In genomic region chr3:48555231-48555948, GRCh38 we compare ENCODE assay signal across 10 cellular contexts. TPM values are rescaled to one million over a fixed set of nuclear protein-coding genes. Genes with fewer than 3 reads are reported as not detected.
A peak's percentile ranks its signal among the peaks of the same experiment; 100 is the strongest.
DNase-seq lines count a peak whose midpoint lies in the region; ATAC-seq and TF ChIP-seq lines count a peak whose summit lies in the region.
"Had no signal": no experiment of that assay in that cellular context is flagged by ENCODE, and none has a peak within 500 bp of the region (broad histone marks: within the 10 kb centered on the region; RNA-seq: fewer than 3 reads in every experiment).

No MANE protein-coding gene starts in this region.

- H3K27me3 ChIP-seq in HCT116 (ENCODE audit: insufficient read depth, low read length) (no peaks in the 10 kb centered on the region), mononuclear cell (ENCODE audit: insufficient read depth, low read length) (no peaks in the 10 kb centered on the region)

- peaks cover 22% of the 10 kb centered on the region; the same call in 1 of the 2 replicates for H3K79me2 ChIP-seq in HCT116 (ENCODE audit: insufficient read depth, low read length)

- peaks cover 15 to 52% of the 10 kb centered on the region in 2 experiments for H3K4me1 ChIP-seq in HCT116 (ENCODE audit: control insufficient read depth in 1 of 2, insufficient read depth in 2 of 2, low read length in 2 of 2)
- peaks cover 89% of the 10 kb centered on the region for H3K4me1 ChIP-seq in mononuclear cell (ENCODE audit: insufficient read depth, low read length)

- no peak overlapping the region for H3K27ac Mint-ChIP-seq in activated CD8-positive, alpha-beta T cell treated with anti-CD3 and anti-CD28 coated beads for 36 hours

- H2AFZ ChIP-seq in HCT116 (ENCODE audit: low read depth, low read length, poor library complexity, severe bottlenecking) = no peak overlapping the region

- H3K4me2 ChIP-seq in HCT116 (ENCODE audit: low read length) = peak overlapping the region; percentile 98

- H3K27ac ChIP-seq in C4-2B (peak overlapping the region; percentile 71; the same call in 1 of the 2 replicates), HCT116 (ENCODE audit: low read depth, low read length) (peak overlapping the region; percentile 61; the same call in 1 of the 2 replicates)

- H3K9ac ChIP-seq in HCT116 (ENCODE audit: low read length) = peak overlapping the region; percentile 70

- ATAC-seq in HCT116 = no peak
- ATAC-seq in activated CD8-positive, alpha-beta T cell treated with anti-CD3 and anti-CD28 coated beads for 36 hours = no peak

- RAD21 ChIA-PET in HCT116 (lab: Charles Lee; ENCODE audit: low non-redundant PET in 1 of 2, low total read pairs in 2 of 2, uncharacterized antibody in 2 of 2, unreplicated experiment in 2 of 2) = no interaction called here

- TF ChIP-seq CTCF in C4-2B (conservative IDR thresholded peaks at IDR 0.05) (no peak), HCT116 (IDR thresholded peaks at IDR 0.05 in 2 of 3, conservative IDR thresholded peaks at IDR 0.05 in 1 of 3; ENCODE audit: borderline replicate concordance in 1 of 3, insufficient read depth in 1 of 3, low read depth in 2 of 3, low read length in 2 of 3) (no peak)
- TF ChIP-seq CTCF in activated CD8-positive, alpha-beta T cell treated with anti-CD3 and anti-CD28 coated beads for 36 hours (IDR thresholded peaks at IDR 0.05) = no peak

- POLR2A ChIA-PET in HCT116 (lab: Charles Lee) = interaction anchor here (0.6 to 2.6 kb wide), 4 partner anchors 82 to 112 kb away, joined by 3 to 10 read pairs (median 4); partner anchors contain the start of gene ATRIP
- POLR2A ChIA-PET in activated CD8-positive, alpha-beta T cell treated with anti-CD3 and anti-CD28 coated beads for 36 hours (lab: Charles Lee) = interaction anchor here (0.6 to 1.8 kb wide), 3 partner anchors 19 to 287 kb away, joined by 3 to 5 read pairs (median 4); no protein-coding TSS in a partner anchor

- no peaks in the 10 kb centered on the region for H3K9me3 ChIP-seq in HCT116 (ENCODE audit: control insufficient read depth in 1 of 2, insufficient read depth in 1 of 2, low read depth in 1 of 2, low read length in 2 of 2)
- H3K9me3 ChIP-seq in mononuclear cell (ENCODE audit: low read depth, low read length) = no peaks in the 10 kb centered on the region

- H3K9me3 Mint-ChIP-seq in activated CD8-positive, alpha-beta T cell treated with anti-CD3 and anti-CD28 coated beads for 36 hours = no peaks in the 10 kb centered on the region

- H3K9me2 ChIP-seq in HCT116 (ENCODE audit: insufficient read depth) = no peaks in the 10 kb centered on the region

- no peaks in the 10 kb centered on the region for H4K20me1 ChIP-seq in HCT116 (ENCODE audit: insufficient read depth)

- H3K27me3 Mint-ChIP-seq in activated CD8-positive, alpha-beta T cell treated with anti-CD3 and anti-CD28 coated beads for 36 hours = no peaks in the 10 kb centered on the region

- peaks cover 36% of the 10 kb centered on the region for H3K36me3 Mint-ChIP-seq in activated CD8-positive, alpha-beta T cell treated with anti-CD3 and anti-CD28 coated beads for 36 hours (ENCODE audit: low read depth)

- CTCF ChIA-PET in HCT116 (lab: Charles Lee) = interaction anchor here (1.0 to 3.4 kb wide), 2 partner anchors 119 to 155 kb away, joined by 7 to 16 read pairs; no protein-coding TSS in a partner anchor
- CTCF ChIA-PET in activated CD8-positive, alpha-beta T cell treated with anti-CD3 and anti-CD28 coated beads for 36 hours (lab: Charles Lee) = interaction anchor here (0.7 to 11.3 kb wide), 7 partner anchors 10 to 282 kb away, joined by 3 to 116 read pairs (median 12); partner anchors contain the start of gene SLC26A6

- intact Hi-C loops in HCT116 (cut with micrococcal nuclease) = loop anchor here (5.0 to 10.0 kb wide), 2 partner anchors 52 to 109 kb away; partner anchors contain the start of genes CELSR3 and UQCRC1
- intact Hi-C loops in activated CD8-positive, alpha-beta T cell treated with anti-CD3 and anti-CD28 coated beads for 36 hours (cut with micrococcal nuclease) = no loop called here

- H3K4me1 Mint-ChIP-seq in activated CD8-positive, alpha-beta T cell treated with anti-CD3 and anti-CD28 coated beads for 36 hours (ENCODE audit: low read depth) = peaks cover 24% of the 10 kb centered on the region

- peak overlapping the region; percentile 89 for H3K4me3 Mint-ChIP-seq in activated CD8-positive, alpha-beta T cell treated with anti-CD3 and anti-CD28 coated beads for 36 hours

- DNase-seq in HCT116 (ENCODE audit: low read depth, low spot score) = no peak
- DNase-seq in activated CD8-positive, alpha-beta T cell treated with anti-CD3 and anti-CD28 coated beads for 36 hours = no peak
- no peak for DNase-seq in NCI-H1417 treated with DMSO at 0.1 percent for 48 hours (lab: John Stamatoyannopoulos, UW)
- DNase-seq in HPDE6-E6E7 (ENCODE audit: extremely low spot score) = no peak
- no peak for DNase-seq in NCI-H526 treated with DMSO at 0.1 percent for 48 hours (lab: John Stamatoyannopoulos, UW)
- DNase-seq in RKO (ENCODE audit: low spot score) = no peak
- DNase-seq: HCEC 1CT, T1000 had no signal

- BruUV-seq in HCT116 (replicated peaks; lab: Mats Ljungman, UMichigan) = no TSS peak

- H3K4me3 ChIP-seq in HCT116 (replicated peaks in 1 of 2; ENCODE audit: low read depth in 1 of 2, low read length in 2 of 2) (peak overlapping the region; percentile 68 to 82), mononuclear cell (ENCODE audit: low read length) (peak overlapping the region; percentile 53)

- H3K36me3 ChIP-seq in HCT116 (ENCODE audit: control insufficient read depth in 1 of 2, insufficient read depth in 2 of 2, low read length in 2 of 2) = peaks cover 2 to 4% of the 10 kb centered on the region in 2 experiments; a peak in 1 of 4 replicates

- no peak for TF ChIP-seq RAD21 in HCT116 (IDR thresholded peaks at IDR 0.05; ENCODE audit: low read depth)

- no peak for TF ChIP-seq POLR2A in HCT116 (IDR thresholded peaks at IDR 0.05; ENCODE audit: borderline replicate concordance, extremely low read depth, insufficient read depth, insufficient read length)

TF ChIP-seq in HCT116, 20 proteins besides CTCF, POLR2A, EP300 and RAD21:
- TF ChIP-seq JUND (IDR thresholded peaks at IDR 0.05) = no peak

RNA-seq across cellular contexts. Expression of gene PFKFB4, which starts 1.2 kb away (rescaled TPM):
- total RNA-seq in HCT116 (2021; ENCODE audit: unreplicated experiment) = 20.3 TPM
- 45.7 and 46.4 TPM in 2 replicates for polyA plus RNA-seq in HCT116 (2012)
- total RNA-seq in activated CD8-positive, alpha-beta T cell treated with anti-CD3 and anti-CD28 coated beads for 36 hours = 10 to 100 TPM; 90.8 to 94.0 TPM
- 11.3 TPM for total RNA-seq in mononuclear cell

RNA-seq across cellular contexts. Expression of gene UCN2, which starts 8.2 kb away (rescaled TPM):
- total RNA-seq in HCT116 (2021; ENCODE audit: unreplicated experiment) (1.5 TPM), mononuclear cell (0.10 TPM)
- 0.69 and 1.1 TPM in 2 replicates for polyA plus RNA-seq in HCT116 (2012)
- total RNA-seq in activated CD8-positive, alpha-beta T cell treated with anti-CD3 and anti-CD28 coated beads for 36 hours = not detected

RNA-seq across cellular contexts. Expression of gene COL7A1, which starts 39.7 kb away (rescaled TPM):
- total RNA-seq in HCT116 (2021; ENCODE audit: unreplicated experiment) (11.4 TPM), mononuclear cell (0.10 TPM)
- polyA plus RNA-seq in HCT116 (2012) = 9.8 and 10.1 TPM in 2 replicates
- total RNA-seq in activated CD8-positive, alpha-beta T cell treated with anti-CD3 and anti-CD28 coated beads for 36 hours = 1 to 10 TPM; 1.6 to 2.2 TPM

RNA-seq across cellular contexts. Expression of gene SHISA5, which starts 51.4 kb away (rescaled TPM):
- total RNA-seq in HCT116 (2021; ENCODE audit: unreplicated experiment) (104 TPM), mononuclear cell (64.1 TPM)
- polyA plus RNA-seq in HCT116 (2012) = 121 and 134 TPM in 2 replicates
- total RNA-seq in activated CD8-positive, alpha-beta T cell treated with anti-CD3 and anti-CD28 coated beads for 36 hours = 10 to 100 TPM; 65.9 to 71.4 TPM

RNA-seq across cellular contexts. Expression of gene UQCRC1, which starts 54.1 kb away (rescaled TPM):
- 318 TPM for total RNA-seq in HCT116 (2021; ENCODE audit: unreplicated experiment)
- 452 and 551 TPM in 2 replicates for polyA plus RNA-seq in HCT116 (2012)
- 100 to 1,000 TPM; 240 to 256 TPM for total RNA-seq in activated CD8-positive, alpha-beta T cell treated with anti-CD3 and anti-CD28 coated beads for 36 hours
- 131 TPM for total RNA-seq in mononuclear cell
